8 cellular contexts compared by ENCODE assay signal in genomic region chr17:39576187-39576586, GRCh38. TPM values are rescaled to one million over a fixed set of nuclear protein-coding genes. Genes with fewer than 3 reads are reported as not detected.
DNase-seq lines count a peak whose midpoint lies in the region; ATAC-seq, FAIRE-seq and TF ChIP-seq lines count a peak whose summit lies in the region.

No MANE protein-coding gene starts in this region.

- H3K4me3 Mint-ChIP-seq in CD4-positive, alpha-beta T cell = no peak overlapping the region

- H3K4me1 ChIP-seq in HCT116 (ENCODE audit: control insufficient read depth in 1 of 2, insufficient read depth in 2 of 2, low read length in 2 of 2) = peaks cover 4 to 11% of the 10 kb centered on the region in 2 experiments; a peak in 2 of 4 replicates
- H3K4me1 ChIP-seq in kidney (ENCODE audit: control insufficient read depth in 1 of 2, insufficient read depth in 1 of 2, low read depth in 1 of 2, low read length in 2 of 2) = peaks cover 3 to 4% of the 10 kb centered on the region in 2 donors

- H2AFZ ChIP-seq in HCT116 (ENCODE audit: low read depth, low read length, poor library complexity, severe bottlenecking) (no peak overlapping the region), SU-DHL-6 (ENCODE audit: low read depth, low read length, severe bottlenecking) (no peak overlapping the region)

- POLR2A ChIA-PET in CD4-positive, alpha-beta T cell (lab: Charles Lee) = no interaction called here
- POLR2A ChIA-PET in HCT116 (lab: Charles Lee) = interaction anchor here (0.7 to 1.2 kb wide), 2 partner anchors 10 to 56 kb away, joined by 3 read pairs; no protein-coding TSS in a partner anchor

- H3K9ac ChIP-seq in HCT116 (ENCODE audit: low read length) (no peak overlapping the region), SU-DHL-6 (ENCODE audit: low read length) (no peak overlapping the region), kidney (ENCODE audit: low read length in 2 of 2) (no peak overlapping the region)

- no peaks in the 10 kb centered on the region for H3K79me2 ChIP-seq in HCT116 (ENCODE audit: insufficient read depth, low read length)
- no peaks in the 10 kb centered on the region for H3K79me2 ChIP-seq in SU-DHL-6 (ENCODE audit: insufficient read depth, low read length)

- H3K27me3 Mint-ChIP-seq in CD4-positive, alpha-beta T cell = peaks cover 11% of the 10 kb centered on the region

- H3K27ac Mint-ChIP-seq in CD4-positive, alpha-beta T cell = no peak overlapping the region

- CTCF ChIA-PET in CD4-positive, alpha-beta T cell (lab: Charles Lee) = interaction anchor here (0.8 to 1.0 kb wide), 2 partner anchors 25 to 184 kb away, joined by 3 to 5 read pairs; no protein-coding TSS in a partner anchor
- CTCF ChIA-PET in HCT116 (lab: Charles Lee) = interaction anchor here (0.6 to 1.8 kb wide), 8 partner anchors 10 to 47 kb away, joined by 3 to 16 read pairs (median 6); no protein-coding TSS in a partner anchor

- intact Hi-C loops in CD4-positive, alpha-beta T cell (cut with DNase I, micrococcal nuclease) = no loop called here
- intact Hi-C loops in HCT116 (cut with micrococcal nuclease) (no loop called here), kidney (cut with DNase I) (no loop called here)

- no peak for FAIRE-seq in kidney (lab: Jason Lieb, UNC)

- H3K9me3 Mint-ChIP-seq in CD4-positive, alpha-beta T cell = peaks cover under 1% of the 10 kb centered on the region

- RAD21 ChIA-PET in HCT116 (lab: Charles Lee; ENCODE audit: low non-redundant PET in 1 of 2, low total read pairs in 2 of 2, uncharacterized antibody in 2 of 2, unreplicated experiment in 2 of 2) = no interaction called here

- peaks cover 5% of the 10 kb centered on the region for H3K9me3 ChIP-seq in CD4-positive, alpha-beta T cell (ENCODE audit: control insufficient read depth, low read length)
- H3K9me3 ChIP-seq in HCT116 (ENCODE audit: control insufficient read depth in 1 of 2, insufficient read depth in 1 of 2, low read depth in 1 of 2, low read length in 2 of 2) (no peaks in the 10 kb centered on the region), SU-DHL-6 (ENCODE audit: insufficient read depth, low read length) (no peaks in the 10 kb centered on the region), kidney (ENCODE audit: control insufficient read depth in 1 of 2, low read length in 2 of 2) (peaks cover 0 to 2% of the 10 kb centered on the region in 2 donors)

- TF ChIP-seq CTCF in CD4-positive, alpha-beta T cell (IDR thresholded peaks at IDR 0.05) = peak; percentile 25
- TF ChIP-seq CTCF in HCT116 (IDR thresholded peaks at IDR 0.05 in 2 of 3, conservative IDR thresholded peaks at IDR 0.05 in 1 of 3; ENCODE audit: borderline replicate concordance in 1 of 3, insufficient read depth in 1 of 3, low read depth in 2 of 3, low read length in 2 of 3) = peak; percentile 23 to 88 (median 71); a peak in 5 of 6 replicates
- peak; percentile 58 for TF ChIP-seq CTCF in SU-DHL-6 (IDR thresholded peaks at IDR 0.05; ENCODE audit: insufficient read depth, low read length, poor library complexity, severe bottlenecking)
- TF ChIP-seq CTCF in kidney (IDR thresholded peaks at IDR 0.05; ENCODE audit: borderline replicate concordance, extremely low read depth, insufficient read depth) = peak; percentile 15

- H3K27ac ChIP-seq in CD4-positive, alpha-beta T cell (ENCODE audit: low read depth, low read length) = no peak overlapping the region
- H3K27ac ChIP-seq in HCT116 (ENCODE audit: low read depth, low read length) (no peak overlapping the region), SU-DHL-6 (ENCODE audit: low read depth, low read length) (no peak overlapping the region), kidney (ENCODE audit: low read depth in 2 of 2, low read length in 2 of 2) (no peak overlapping the region)

- peaks cover 8% of the 10 kb centered on the region for H3K36me3 Mint-ChIP-seq in CD4-positive, alpha-beta T cell (ENCODE audit: low read depth)

- no peak for ATAC-seq in CD4-positive, alpha-beta T cell (ENCODE audit: poor library complexity)
- ATAC-seq in HCT116 (peak; percentile 52), GM21515 (IDR thresholded peaks at IDR 0.05; ENCODE audit: unreplicated experiment) (no peak)

- H3K4me2 ChIP-seq in HCT116 (ENCODE audit: low read length) (no peak overlapping the region), SU-DHL-6 (ENCODE audit: low read depth, low read length, poor library complexity, severe bottlenecking) (no peak overlapping the region)

- peaks cover 6% of the 10 kb centered on the region for H3K27me3 ChIP-seq in CD4-positive, alpha-beta T cell (ENCODE audit: control insufficient read depth, insufficient read depth, low read length)
- H3K27me3 ChIP-seq in HCT116 (ENCODE audit: insufficient read depth, low read length) (no peaks in the 10 kb centered on the region), SU-DHL-6 (ENCODE audit: low read length) (no peaks in the 10 kb centered on the region)

- no peaks in the 10 kb centered on the region for H3K9me2 ChIP-seq in HCT116 (ENCODE audit: insufficient read depth)
- no peaks in the 10 kb centered on the region for H3K9me2 ChIP-seq in SU-DHL-6 (replicated peaks; ENCODE audit: insufficient read depth, low read length)

- H3K36me3 ChIP-seq in HCT116 (ENCODE audit: control insufficient read depth in 1 of 2, insufficient read depth in 2 of 2, low read length in 2 of 2) (no peaks in the 10 kb centered on the region), SU-DHL-6 (ENCODE audit: low read length) (no peaks in the 10 kb centered on the region), kidney (ENCODE audit: control insufficient read depth in 1 of 2, insufficient read depth in 2 of 2, low read length in 2 of 2) (no peaks in the 10 kb centered on the region)

- no peaks in the 10 kb centered on the region for H4K20me1 ChIP-seq in HCT116 (ENCODE audit: insufficient read depth)
- H4K20me1 ChIP-seq in SU-DHL-6 (ENCODE audit: low read depth, low read length) = no peaks in the 10 kb centered on the region

- peaks cover 11% of the 10 kb centered on the region for H3K4me1 Mint-ChIP-seq in CD4-positive, alpha-beta T cell (ENCODE audit: low read depth)

- H3F3A ChIP-seq in SU-DHL-6 (ENCODE audit: insufficient read depth) = no peaks in the 10 kb centered on the region

- BruUV-seq in HCT116 (replicated peaks; lab: Mats Ljungman, UMichigan) = no TSS peak

- no peak for DNase-seq in CD4-positive, alpha-beta T cell
- DNase-seq in HCT116 (ENCODE audit: low read depth, low spot score) (peak; percentile 6), kidney (no peak), AML-193 (lab: John Stamatoyannopoulos, UW) (no peak), T1000 (lab: John Stamatoyannopoulos, UW) (no peak)
- no peak for DNase-seq in stimulated activated naive CD4-positive, alpha-beta T cell treated with Interleukin-2 at 50 U/mL for 16 hours (lab: John Stamatoyannopoulos, UW)

- peak; percentile 32 for TF ChIP-seq RAD21 in HCT116 (IDR thresholded peaks at IDR 0.05; ENCODE audit: low read depth)

- TF ChIP-seq POLR2A in HCT116 (IDR thresholded peaks at IDR 0.05; ENCODE audit: borderline replicate concordance, extremely low read depth, insufficient read depth, insufficient read length) = no peak

- H3K4me3 ChIP-seq in HCT116 (replicated peaks in 1 of 2; ENCODE audit: low read depth in 1 of 2, low read length in 2 of 2) (no peak overlapping the region), SU-DHL-6 (ENCODE audit: insufficient read depth, low read length, poor library complexity, severe bottlenecking) (no peak overlapping the region), kidney (ENCODE audit: low read length in 2 of 2) (no peak overlapping the region)

TF ChIP-seq in HCT116, 20 proteins besides CTCF, POLR2A, EP300 and RAD21 (continues in another document):
- TF ChIP-seq SRF (IDR thresholded peaks at IDR 0.05; ENCODE audit: low read depth) (no peak), CBX3 (IDR thresholded peaks at IDR 0.05; ENCODE audit: low read depth) (no peak), ZNF274 (IDR thresholded peaks at IDR 0.05; ENCODE audit: low read depth, low read length) (no peak), FOSL1 (IDR thresholded peaks at IDR 0.05; ENCODE audit: low read depth) (no peak), SP1 (IDR thresholded peaks at IDR 0.05; ENCODE audit: low read depth) (no peak), POLR2AphosphoS5 (IDR thresholded peaks at IDR 0.05; ENCODE audit: low read depth, low read length) (no peak), JUND (IDR thresholded peaks at IDR 0.05) (no peak), REST (IDR thresholded peaks at IDR 0.05; ENCODE audit: low read depth) (no peak), EGR1 (IDR thresholded peaks at IDR 0.05; ENCODE audit: low read depth) (no peak), ZFX (IDR thresholded peaks at IDR 0.05) (no peak), CEBPB (IDR thresholded peaks at IDR 0.05; ENCODE audit: low read depth) (no peak)

RNA-seq across cellular contexts. Expression of gene NEUROD2, which starts 31.5 kb away (rescaled TPM):
- total RNA-seq in CD4-positive, alpha-beta T cell = not detected
- total RNA-seq in HCT116 (2021; ENCODE audit: unreplicated experiment) (not detected), kidney (not detected)
- 0.03 and 0.05 TPM in 2 replicates for polyA plus RNA-seq in HCT116 (2012)
- not detected for polyA plus RNA-seq in kidney (ENCODE audit: insufficient read depth, low read depth, low replicate concordance)

RNA-seq across cellular contexts. Expression of gene PPP1R1B, which starts 50.6 kb away (rescaled TPM):
- total RNA-seq in CD4-positive, alpha-beta T cell = under 1 TPM in 1 of 2 experiments, not detected in 1; 0.25 TPM
- 0.49 TPM for total RNA-seq in HCT116 (2021; ENCODE audit: unreplicated experiment)
- polyA plus RNA-seq in HCT116 (2012) = 0.40 and 0.56 TPM in 2 replicates
- 31.1 TPM for total RNA-seq in kidney
- 22.9 TPM for polyA plus RNA-seq in kidney (ENCODE audit: insufficient read depth, low read depth, low replicate concordance)

Comparison
In these comparisons a context has a peak if more than half of its experiments do, and no peak if none do; other contexts are left out.
1. CTCF ChIP-seq: peak in every context shown above with its lines; median percentile 71 in HCT116; 58 in SU-DHL-6; 25 in CD4-positive, alpha-beta T cell; 15 in kidney.
2. RNA of gene PPP1R1B, which starts 50.6 kb away (total RNA-seq): 31.1 TPM in kidney (single experiment); 0.49 TPM in HCT116 (single experiment) and 0.25 TPM in CD4-positive, alpha-beta T cell; every median in the first group is over 10 times any median in the second.